In the genomic region with DNA sequence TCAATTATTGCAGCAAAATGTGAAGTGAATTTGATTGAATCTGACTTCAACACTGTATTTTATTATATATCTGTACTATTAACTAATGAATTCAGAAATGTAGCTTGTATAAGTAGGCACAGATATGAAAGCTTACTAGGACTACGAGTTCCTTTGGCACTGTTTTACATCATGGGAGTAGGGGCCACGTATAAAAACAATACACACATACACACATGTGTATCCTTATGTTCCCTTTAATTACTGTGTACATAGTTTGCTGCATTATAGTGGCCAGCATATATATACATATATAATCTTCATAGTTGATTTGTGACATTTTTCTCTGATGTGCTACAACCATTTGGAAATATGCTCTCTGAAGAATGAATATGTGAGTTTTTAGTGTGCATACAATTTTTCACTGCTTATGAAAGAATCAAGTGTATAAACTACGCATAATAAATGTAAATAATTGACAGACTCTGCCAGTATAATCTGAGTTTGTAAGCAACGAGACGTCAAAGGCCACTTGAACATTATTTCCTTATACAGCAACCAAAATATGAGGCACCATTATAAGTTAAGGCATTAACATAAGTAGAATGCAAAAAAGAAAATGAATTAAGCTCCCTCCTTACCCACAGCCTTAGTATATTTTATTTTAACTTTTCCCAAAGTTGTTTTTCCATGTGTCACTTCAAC, we compare ENCODE assay signal across 25 cellular contexts.
"Had no signal": no experiment of that assay in that cellular context is flagged by ENCODE, and none has a peak within 500 bp of the region (broad histone marks: within the 10 kb centered on the region; RNA-seq: fewer than 3 reads in every experiment).

No MANE protein-coding gene starts in this region.

- H3K4me1 ChIP-seq: adrenal gland, body of pancreas, breast epithelium had no signal

- H3K27ac ChIP-seq: adrenal gland, body of pancreas, breast epithelium, SK-N-MC, WERI-Rb-1 had no signal

- H3K9me3 ChIP-seq: adrenal gland had no signal

- ATAC-seq: activated CD8-positive, alpha-beta T cell treated with anti-CD3 and anti-CD28 coated beads, Interleukin-2, amount 10 ng/mL, durations not matched to agents 7 days and 5 days; activated naive CD4-positive, alpha-beta T cell treated with anti-CD3 and anti-CD28 coated beads, Interleukin-2, amount 50 U/mL, for 72 hours; activated T-cell treated with anti-CD3 and anti-CD28 coated beads, Interleukin-2, amount 50 U/mL, for 4 hours; body of pancreas; PC-3 had no signal

- H3K4me3 ChIP-seq: adrenal gland, body of pancreas, breast epithelium, SK-N-MC had no signal

- H3K36me3 ChIP-seq: adrenal gland, breast epithelium, WERI-Rb-1 had no signal

- H3K27me3 ChIP-seq: adrenal gland, body of pancreas, breast epithelium had no signal

- DNase-seq: activated CD4-positive, alpha-beta T cell treated with anti-CD3 and anti-CD28 coated beads for 1 hour; activated CD4-positive, alpha-beta T cell treated with anti-CD3 and anti-CD28 coated beads for 48 hours; activated CD4-positive, alpha-beta T cell treated with anti-CD3 and anti-CD28 coated beads, Interleukin-2, amount 50 U/mL, for 4 hours; activated CD4-positive, CD25-positive, alpha-beta regulatory T cell; activated CD8-positive, alpha-beta memory T cell treated with anti-CD3 and anti-CD28 coated beads, Interleukin-2, amount 50 U/mL, for 4 hours; activated CD8-positive, alpha-beta T cell treated with anti-CD3 and anti-CD28 coated beads, Interleukin-2, amount 10 ng/mL, durations not matched to agents 7 days and 5 days; activated gamma-delta T cell treated with Interleukin-2 at 50 U/mL for 16 hours; activated naive CD4-positive, alpha-beta T cell treated with anti-CD3 and anti-CD28 coated beads for 36 hours; activated T-cell treated with anti-CD3 and anti-CD28 coated beads for 4 hours; activated T-cell treated with anti-CD3 and anti-CD28 coated beads, Interleukin-2, amount 50 U/mL, for 4 hours; adrenal gland; body of pancreas; NCI-H1092 treated with DMSO at 0.1 percent for 48 hours; NCI-H1417; NCI-H187 treated with DMSO at 0.1 percent for 48 hours; NCI-H510A; NCI-H748 treated with DMSO at 0.1 percent for 48 hours; NK-92 treated with Interleukin-12 subunit alpha and Interleukin-12 subunit beta, amount 100 ng/mL, for 24 hours; Right ventricle myocardium superior; T1000; WERI-Rb-1 had no signal
